13 cellular contexts compared by ENCODE assay signal in genomic region chr3:64759811-64760210, GRCh38.
"Had no signal": no experiment of that assay in that cellular context is flagged by ENCODE, and none has a peak within 500 bp of the region (broad histone marks: within the 10 kb centered on the region; RNA-seq: fewer than 3 reads in every experiment).

No MANE protein-coding gene starts in this region.

- H3K4me3 ChIP-seq: esophagus squamous epithelium, SJSA1 had no signal

- H3K27me3 ChIP-seq: brain microvascular endothelial cell, esophagus squamous epithelium, foreskin keratinocyte, SJSA1 had no signal

- H3K4me3 Mint-ChIP-seq: activated naive CD4-positive, alpha-beta T cell treated with anti-CD3 and anti-CD28 coated beads, Interleukin-2, amount 50 U/mL, for 24 hours; naive B cell had no signal

- H3K27me3 Mint-ChIP-seq: activated naive CD4-positive, alpha-beta T cell treated with anti-CD3 and anti-CD28 coated beads, Interleukin-2, amount 50 U/mL, for 24 hours; naive B cell; progenitor cell of endocrine pancreas had no signal

- H3K27ac Mint-ChIP-seq: activated naive CD4-positive, alpha-beta T cell treated with anti-CD3 and anti-CD28 coated beads, Interleukin-2, amount 50 U/mL, for 24 hours; naive B cell; progenitor cell of endocrine pancreas had no signal

- ATAC-seq: foreskin keratinocyte had no signal

- H3K36me3 Mint-ChIP-seq: activated naive CD4-positive, alpha-beta T cell treated with anti-CD3 and anti-CD28 coated beads, Interleukin-2, amount 50 U/mL, for 24 hours; naive B cell had no signal

- H3K4me1 Mint-ChIP-seq: activated naive CD4-positive, alpha-beta T cell treated with anti-CD3 and anti-CD28 coated beads, Interleukin-2, amount 50 U/mL, for 24 hours; naive B cell had no signal

- H3K9me3 ChIP-seq: esophagus squamous epithelium, SJSA1 had no signal

- H3K4me1 ChIP-seq: foreskin keratinocyte, SJSA1 had no signal

- H3K27ac ChIP-seq: brain microvascular endothelial cell, esophagus squamous epithelium, foreskin keratinocyte, SJSA1 had no signal

- H3K36me3 ChIP-seq: brain microvascular endothelial cell, esophagus squamous epithelium, SJSA1 had no signal

- H3K9me3 Mint-ChIP-seq: activated naive CD4-positive, alpha-beta T cell treated with anti-CD3 and anti-CD28 coated beads, Interleukin-2, amount 50 U/mL, for 24 hours had no signal

- DNase-seq: activated CD4-positive, alpha-beta T cell treated with anti-CD3 and anti-CD28 coated beads, Interleukin-2, amount 50 U/mL, for 4 hours; activated CD4-positive, CD25-positive, alpha-beta regulatory T cell treated with anti-CD3 and anti-CD28 coated beads, Interleukin-2, amount 50 U/mL, for 72 hours; activated T-cell treated with anti-CD3 and anti-CD28 coated beads, Interleukin-2, amount 50 U/mL, for 1 hour; amygdala; brain microvascular endothelial cell; esophagus squamous epithelium; foreskin keratinocyte; naive B cell; SW 1271; trophoblast cell had no signal
